ENCODE assay signal across 14 cellular contexts in the genomic region with DNA sequence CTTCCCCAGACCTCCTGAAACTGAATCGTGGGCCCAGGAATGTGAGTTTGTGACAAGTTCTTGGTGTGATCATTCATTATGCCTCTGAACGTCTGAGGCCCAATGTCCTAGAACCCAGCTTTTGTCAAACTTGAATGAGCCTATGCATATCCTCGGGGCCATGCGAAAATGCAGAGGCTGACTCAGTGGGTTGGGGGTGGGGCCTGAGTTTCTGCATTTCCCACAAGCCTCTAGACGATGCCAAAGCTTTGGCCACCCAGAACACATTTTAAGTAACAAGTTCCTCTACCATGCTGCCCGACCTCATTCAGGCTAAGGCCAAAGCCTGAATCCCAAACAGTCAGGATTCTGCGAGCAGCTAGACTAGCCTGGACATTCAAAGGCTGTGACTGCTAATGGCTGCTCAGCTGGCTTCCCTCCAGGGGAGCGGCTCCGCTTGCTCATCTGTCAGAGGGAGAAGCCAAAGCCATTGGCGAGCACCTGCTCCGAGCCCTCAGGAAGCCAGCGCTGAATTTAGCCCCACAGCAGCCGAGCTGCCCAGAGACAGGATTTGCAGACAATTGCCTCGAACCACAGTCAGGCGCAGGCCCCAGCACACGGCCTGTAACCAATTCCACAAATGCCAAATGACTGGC.
A peak's percentile ranks its signal among the peaks of the same experiment; 100 is the strongest.
DNase-seq lines count a peak whose midpoint lies in the region; ATAC-seq, FAIRE-seq and TF ChIP-seq lines count a peak whose summit lies in the region.
"Had no signal": no experiment of that assay in that cellular context is flagged by ENCODE, and none has a peak within 500 bp of the region (broad histone marks: within the 10 kb centered on the region; RNA-seq: fewer than 3 reads in every experiment).

No MANE protein-coding gene starts in this region.

- H3K4me3 ChIP-seq in fibroblast of mammary gland (ENCODE audit: control insufficient read depth, low read depth, low read length) (no peak overlapping the region), skeletal muscle cell (ENCODE audit: low read depth, low read length) (no peak overlapping the region), small intestine (ENCODE audit: low read depth in 1 of 2, low read length in 2 of 2) (no peak overlapping the region), coronary artery (no peak overlapping the region)
- H3K4me3 ChIP-seq: heart right ventricle, thoracic aorta had no signal

- 66 to 84% (median 68%) methylated on average over 16 of the region's 16 CpGs for WGBS in small intestine, 3 donors

- H3K4me3 Mint-ChIP-seq in stimulated activated effector memory CD8-positive, alpha-beta T cell treated with anti-CD3 and anti-CD28 coated beads, Interleukin-12 subunit alpha, Interleukin-12 subunit beta, amount 100 ng/mL, for 72 hours, result no peak overlapping the region
- H3K4me3 Mint-ChIP-seq: activated CD4-positive, alpha-beta T cell treated with anti-CD3 and anti-CD28 coated beads for 36 hours; activated T-helper 1 cell treated with anti-CD3 and anti-CD28 coated beads, Interleukin-12 subunit alpha, Interleukin-12 subunit beta, Interleukin-2, Interleukin-4 antibody, amounts not matched to agents 30 ng/mL and 10 ng/mL and 1 ng/mL, durations not matched to agents 14 hours and 24 hours and 36 hours; mesothelial cell of epicardium had no signal

- TF ChIP-seq CTCF in fibroblast of mammary gland (conservative IDR thresholded peaks at IDR 0.05; ENCODE audit: control insufficient read depth, insufficient read depth, low read depth, low read length), result no peak
- no peak for TF ChIP-seq CTCF in coronary artery (IDR thresholded peaks at IDR 0.05)

- DNase-seq in NCI-H1092 (lab: John Stamatoyannopoulos, UW) (peak; percentile 98), NCI-H69 (lab: John Stamatoyannopoulos, UW) (peak; percentile 97), fibroblast of mammary gland (ENCODE audit: low read depth) (peak; percentile 27), skeletal muscle cell (ENCODE audit: low read depth) (peak; percentile 20), small intestine (no peak), coronary artery (ENCODE audit: low spot score) (no peak)
- DNase-seq in stimulated activated effector memory CD8-positive, alpha-beta T cell treated with anti-CD3 and anti-CD28 coated beads, Interleukin-12 subunit alpha, Interleukin-12 subunit beta, amount 100 ng/mL, for 72 hours (ENCODE audit: low spot score in 2 of 2), result no peak
- DNase-seq: activated CD4-positive, alpha-beta T cell treated with anti-CD3 and anti-CD28 coated beads for 36 hours; heart right ventricle; NCI-H526 had no signal

- H3K27ac ChIP-seq in small intestine (ENCODE audit: low read depth in 1 of 2, low read length in 1 of 2) (no peak overlapping the region), coronary artery (no peak overlapping the region)
- H3K27ac ChIP-seq: heart right ventricle, thoracic aorta had no signal

- H3K4me1 Mint-ChIP-seq in stimulated activated effector memory CD8-positive, alpha-beta T cell treated with anti-CD3 and anti-CD28 coated beads, Interleukin-12 subunit alpha, Interleukin-12 subunit beta, amount 100 ng/mL, for 72 hours, result peaks cover 1% of the 10 kb centered on the region
- H3K4me1 Mint-ChIP-seq: activated CD4-positive, alpha-beta T cell treated with anti-CD3 and anti-CD28 coated beads for 36 hours had no signal

- H3K9me3 Mint-ChIP-seq in stimulated activated effector memory CD8-positive, alpha-beta T cell treated with anti-CD3 and anti-CD28 coated beads, Interleukin-12 subunit alpha, Interleukin-12 subunit beta, amount 100 ng/mL, for 72 hours, result no peaks in the 10 kb centered on the region
- H3K9me3 Mint-ChIP-seq: activated T-helper 1 cell treated with anti-CD3 and anti-CD28 coated beads, Interleukin-12 subunit alpha, Interleukin-12 subunit beta, Interleukin-2, Interleukin-4 antibody, amounts not matched to agents 30 ng/mL and 10 ng/mL and 1 ng/mL, durations not matched to agents 14 hours and 24 hours and 36 hours had no signal

- H3K4me1 ChIP-seq in small intestine (ENCODE audit: control insufficient read depth in 2 of 2, insufficient read depth in 1 of 2, low read depth in 1 of 2, low read length in 1 of 2), result no peaks in the 10 kb centered on the region
- H3K4me1 ChIP-seq: heart right ventricle had no signal

- H3K36me3 ChIP-seq in small intestine (ENCODE audit: control insufficient read depth in 2 of 2, insufficient read depth in 2 of 2, low read length in 2 of 2), result no peaks in the 10 kb centered on the region
- H3K36me3 ChIP-seq: heart right ventricle, thoracic aorta had no signal

- H3K27ac Mint-ChIP-seq in stimulated activated effector memory CD8-positive, alpha-beta T cell treated with anti-CD3 and anti-CD28 coated beads, Interleukin-12 subunit alpha, Interleukin-12 subunit beta, amount 100 ng/mL, for 72 hours, result no peak overlapping the region
- H3K27ac Mint-ChIP-seq: activated CD4-positive, alpha-beta T cell treated with anti-CD3 and anti-CD28 coated beads for 36 hours; activated T-helper 1 cell treated with anti-CD3 and anti-CD28 coated beads, Interleukin-12 subunit alpha, Interleukin-12 subunit beta, Interleukin-2, Interleukin-4 antibody, amounts not matched to agents 30 ng/mL and 10 ng/mL and 1 ng/mL, durations not matched to agents 14 hours and 24 hours and 36 hours had no signal

- H3K27me3 ChIP-seq in small intestine (ENCODE audit: control insufficient read depth in 2 of 2, insufficient read depth in 2 of 2, low read length in 2 of 2), result no peaks in the 10 kb centered on the region
- H3K27me3 ChIP-seq: heart right ventricle had no signal

- H3K36me3 Mint-ChIP-seq in stimulated activated effector memory CD8-positive, alpha-beta T cell treated with anti-CD3 and anti-CD28 coated beads, Interleukin-12 subunit alpha, Interleukin-12 subunit beta, amount 100 ng/mL, for 72 hours, result no peaks in the 10 kb centered on the region
- H3K36me3 Mint-ChIP-seq: mesothelial cell of epicardium had no signal

- no peak for ATAC-seq in stimulated activated effector memory CD8-positive, alpha-beta T cell treated with anti-CD3 and anti-CD28 coated beads, Interleukin-12 subunit alpha, Interleukin-12 subunit beta, amount 100 ng/mL, for 72 hours
- ATAC-seq: activated CD4-positive, alpha-beta T cell treated with anti-CD3 and anti-CD28 coated beads for 36 hours; heart right ventricle had no signal

- no peaks in the 10 kb centered on the region for H3K9me3 ChIP-seq in small intestine (ENCODE audit: control insufficient read depth, low read depth)
- H3K9me3 ChIP-seq: heart right ventricle, thoracic aorta had no signal

- no peak for FAIRE-seq in small intestine (lab: Jason Lieb, UNC)
- FAIRE-seq: endothelial cell of umbilical vein had no signal

Comparison
In these comparisons a context has a peak if more than half of its experiments do, and no peak if none do; other contexts are left out.
1. DNase-seq: peak in NCI-H1092 (single experiment), NCI-H69 (single experiment), fibroblast of mammary gland (single experiment) and skeletal muscle cell (single experiment); none in stimulated activated effector memory CD8-positive, alpha-beta T cell treated with anti-CD3 and anti-CD28 coated beads, Interleukin-12 subunit alpha, Interleukin-12 subunit beta, amount 100 ng/mL, for 72 hours (0 of 2), small intestine (single experiment) and coronary artery (single experiment).